In genomic region chr2:37647941-37648315, GRCh38 we compare ENCODE assay signal across 10 cellular contexts. TPM values are rescaled to one million over a fixed set of nuclear protein-coding genes. Genes with fewer than 3 reads are reported as not detected.
A peak's percentile ranks its signal among the peaks of the same experiment; 100 is the strongest.
DNase-seq lines count a peak whose midpoint lies in the region; ATAC-seq and TF ChIP-seq lines count a peak whose summit lies in the region.
"Had no signal": no experiment of that assay in that cellular context is flagged by ENCODE, and none has a peak within 500 bp of the region (broad histone marks: within the 10 kb centered on the region; RNA-seq: fewer than 3 reads in every experiment).

No MANE protein-coding gene starts in this region.

- H3K14ac ChIP-seq in trophoblast cell (ENCODE audit: low read length) = no peak overlapping the region

- peaks cover 3% of the 10 kb centered on the region for H3K79me1 ChIP-seq in trophoblast cell (ENCODE audit: low read length)

- peaks cover 2% of the 10 kb centered on the region for H3K9me3 Mint-ChIP-seq in CD4-positive, alpha-beta T cell

- H3K36me3 ChIP-seq in RWPE2 (ENCODE audit: low read depth) = peaks cover 83% of the 10 kb centered on the region
- H3K36me3 ChIP-seq in esophagus (ENCODE audit: control insufficient read depth in 2 of 2, insufficient read depth in 2 of 2, low read length in 1 of 2) = no peaks in the 10 kb centered on the region
- peaks cover 0 to 18% of the 10 kb centered on the region in 2 donors for H3K36me3 ChIP-seq in gastrocnemius medialis
- peaks cover 23 to 29% of the 10 kb centered on the region in 2 experiments for H3K36me3 ChIP-seq in trophoblast cell (ENCODE audit: control insufficient read depth in 1 of 2, insufficient read depth in 2 of 2, low read length in 2 of 2)

- no peak overlapping the region for H3K4ac ChIP-seq in trophoblast cell (ENCODE audit: low read depth, low read length)

- H4K12ac ChIP-seq in trophoblast cell (ENCODE audit: low read depth, low read length) = no peak overlapping the region

- H3K4me3 Mint-ChIP-seq in CD4-positive, alpha-beta T cell = peak overlapping the region; percentile 44

- H2BK5ac ChIP-seq in trophoblast cell (ENCODE audit: low read depth, low read length, poor library complexity) = no peak overlapping the region

- H3K27me3 Mint-ChIP-seq in CD4-positive, alpha-beta T cell = no peaks in the 10 kb centered on the region

- H2AK5ac ChIP-seq in trophoblast cell (ENCODE audit: low read length) = no peak overlapping the region

- no peak for DNase-seq in CD4-positive, alpha-beta T cell
- DNase-seq in RWPE2 (ENCODE audit: low spot score) = no peak
- no peak for DNase-seq in gastrocnemius medialis
- no peak for DNase-seq in trophoblast cell
- DNase-seq in HEK293T (ENCODE audit: extremely low spot score) = no peak
- DNase-seq in NCI-H526 (lab: John Stamatoyannopoulos, UW) = no peak
- no peak for DNase-seq in NK-92 (lab: John Stamatoyannopoulos, UW; ENCODE audit: unreplicated experiment)
- DNase-seq: NCI-H2029 treated with DMSO at 0.1 percent for 48 hours, PC-9 had no signal

- CTCF ChIA-PET in CD4-positive, alpha-beta T cell (lab: Charles Lee) = interaction anchor here (0.6 to 2.5 kb wide), 14 partner anchors 11 to 233 kb away, joined by 3 to 10 read pairs (median 4); no protein-coding TSS in a partner anchor
- CTCF ChIA-PET in HEK293T (lab: Yijun Ruan, JAX) = no interaction called here

- POLR2A ChIA-PET in CD4-positive, alpha-beta T cell (lab: Charles Lee) = interaction anchor here (0.7 to 4.5 kb wide), 10 partner anchors 11 to 233 kb away, joined by 3 to 43 read pairs (median 6); partner anchors contain the start of gene CDC42EP3
- POLR2A ChIA-PET in HEK293T (lab: Yijun Ruan, JAX) = no interaction called here

- no peak overlapping the region for H2AFZ ChIP-seq in trophoblast cell (ENCODE audit: insufficient read depth, low read length, poor library complexity)
- H2AFZ ChIP-seq: PC-9 had no signal

- no peak for TF ChIP-seq POLR2A in gastrocnemius medialis (IDR thresholded peaks at IDR 0.05)

- H3K27ac Mint-ChIP-seq in CD4-positive, alpha-beta T cell = peak overlapping the region; percentile 79

- in situ Hi-C loops in gastrocnemius medialis (cut with MboI; ENCODE audit: low sequenced_read_pairs in 4 of 4) = no loop called here

- intact Hi-C loops in CD4-positive, alpha-beta T cell (cut with DNase I, micrococcal nuclease) = no loop called here
- intact Hi-C loops in gastrocnemius medialis (cut with DNase I; ENCODE audit: low total_unique reads) = no loop called here

- H4K91ac ChIP-seq in trophoblast cell (ENCODE audit: low read depth, low read length) = no peak overlapping the region

- peaks cover 30% of the 10 kb centered on the region for H3K4me1 ChIP-seq in RWPE2 (ENCODE audit: insufficient read depth, poor library complexity, severe bottlenecking)
- peaks cover 3 to 7% of the 10 kb centered on the region in 2 donors for H3K4me1 ChIP-seq in esophagus (ENCODE audit: control insufficient read depth in 2 of 2, insufficient read depth in 2 of 2, low read length in 1 of 2)
- peaks cover 75 to 78% of the 10 kb centered on the region in 2 donors for H3K4me1 ChIP-seq in gastrocnemius medialis
- peaks cover 4 to 6% of the 10 kb centered on the region in 2 experiments for H3K4me1 ChIP-seq in trophoblast cell (ENCODE audit: control insufficient read depth in 1 of 2, insufficient read depth in 2 of 2, low read length in 2 of 2)

- no peak for ATAC-seq in CD4-positive, alpha-beta T cell (ENCODE audit: poor library complexity)
- ATAC-seq in RWPE2 (ENCODE audit: low read depth) (no peak), gastrocnemius medialis (no peak)

- H2BK120ac ChIP-seq in trophoblast cell (ENCODE audit: insufficient read depth, low read length, poor library complexity) = no peak overlapping the region

- no peak overlapping the region for H3K4me2 ChIP-seq in trophoblast cell (ENCODE audit: low read length)
- H3K4me2 ChIP-seq: PC-9 had no signal

- H3K9me3 ChIP-seq in CD4-positive, alpha-beta T cell (ENCODE audit: control insufficient read depth, low read length) = no peaks in the 10 kb centered on the region
- no peaks in the 10 kb centered on the region for H3K9me3 ChIP-seq in RWPE2 (ENCODE audit: severe bottlenecking)
- no peaks in the 10 kb centered on the region for H3K9me3 ChIP-seq in esophagus (ENCODE audit: control insufficient read depth in 2 of 2, insufficient read depth in 1 of 2, low read depth in 1 of 2, low read length in 1 of 2)
- no peaks in the 10 kb centered on the region for H3K9me3 ChIP-seq in gastrocnemius medialis
- peaks cover 2% of the 10 kb centered on the region for H3K9me3 ChIP-seq in trophoblast cell (ENCODE audit: insufficient read depth, low read depth, low read length)

- 77 to 85% methylated on average over 2 of the region's 2 CpGs for WGBS in esophagus, 2 donors
- WGBS in trophoblast cell (ENCODE audit: extremely low coverage, insufficient coverage, insufficient read length) = no CpG with 5 or more reads among the region's 2 CpGs

- H3K4me1 Mint-ChIP-seq in CD4-positive, alpha-beta T cell (ENCODE audit: low read depth) = peaks cover 91% of the 10 kb centered on the region

- peak overlapping the region; percentile 24 for H3K27ac ChIP-seq in CD4-positive, alpha-beta T cell (ENCODE audit: low read depth, low read length)
- H3K27ac ChIP-seq in RWPE2 (ENCODE audit: poor library complexity, severe bottlenecking) (peak overlapping the region; percentile 66), esophagus (ENCODE audit: low read depth in 2 of 2, low read length in 1 of 2) (peak overlapping the region; percentile 43 to 56), gastrocnemius medialis (peak overlapping the region; percentile 85 to 88 (median 87)), trophoblast cell (ENCODE audit: low read depth, low read length) (no peak overlapping the region)
- H3K27ac ChIP-seq: PC-9 had no signal

- H3K79me2 ChIP-seq in trophoblast cell (ENCODE audit: control insufficient read depth, insufficient read depth, low read length, poor library complexity) = peaks cover 10% of the 10 kb centered on the region

- H3K27me3 ChIP-seq in CD4-positive, alpha-beta T cell (ENCODE audit: control insufficient read depth, insufficient read depth, low read length) = no peaks in the 10 kb centered on the region
- no peaks in the 10 kb centered on the region for H3K27me3 ChIP-seq in RWPE2 (ENCODE audit: insufficient read depth, poor library complexity, severe bottlenecking)
- H3K27me3 ChIP-seq in esophagus (ENCODE audit: control insufficient read depth in 1 of 2, insufficient read depth in 2 of 2, low read length in 2 of 2) = no peaks in the 10 kb centered on the region
- no peaks in the 10 kb centered on the region for H3K27me3 ChIP-seq in gastrocnemius medialis
- no peaks in the 10 kb centered on the region for H3K27me3 ChIP-seq in trophoblast cell (ENCODE audit: insufficient read depth, low read length)

- H3K18ac ChIP-seq in trophoblast cell (ENCODE audit: low read length) = no peak overlapping the region

- H3K36me3 Mint-ChIP-seq in CD4-positive, alpha-beta T cell (ENCODE audit: low read depth) = peaks cover 72% of the 10 kb centered on the region

- no peak for TF ChIP-seq CTCF in CD4-positive, alpha-beta T cell (IDR thresholded peaks at IDR 0.05)
- TF ChIP-seq CTCF in RWPE2 (IDR thresholded peaks at IDR 0.05; ENCODE audit: poor library complexity, severe bottlenecking) (no peak), gastrocnemius medialis (IDR thresholded peaks at IDR 0.05 in 4 of 5, conservative IDR thresholded peaks at IDR 0.05 in 1 of 5) (no peak)

- H3K9ac ChIP-seq in trophoblast cell (ENCODE audit: low read length) = no peak overlapping the region

- H4K8ac ChIP-seq in trophoblast cell (ENCODE audit: low read depth, low read length) = no peak overlapping the region

- no peak overlapping the region for H3K4me3 ChIP-seq in RWPE2 (ENCODE audit: severe bottlenecking)
- no peak overlapping the region for H3K4me3 ChIP-seq in esophagus (ENCODE audit: low read depth in 1 of 2, low read length in 2 of 2)
- H3K4me3 ChIP-seq in gastrocnemius medialis = peak overlapping the region in 1 of 4 donors; percentile 20
- no peak overlapping the region for H3K4me3 ChIP-seq in trophoblast cell (ENCODE audit: low read depth, low read length)
- H3K4me3 ChIP-seq: PC-9 had no signal

- H3K23ac ChIP-seq in trophoblast cell (ENCODE audit: low read length) = no peak overlapping the region

- no peak overlapping the region for H2BK12ac ChIP-seq in trophoblast cell (ENCODE audit: low read length)

TF ChIP-seq in HEK293T, 16 proteins besides CTCF, POLR2A, EP300 and RAD21:
- no peak for TF ChIP-seq NFRKB (IDR thresholded peaks at IDR 0.05)
- TF ChIP-seq PKNOX1 (IDR thresholded peaks at IDR 0.05) = no peak
- no peak for TF ChIP-seq CTBP1 (IDR thresholded peaks at IDR 0.05; ENCODE audit: borderline replicate concordance)
- TF ChIP-seq FOXA1 (IDR thresholded peaks at IDR 0.05) = no peak
TF ChIP-seq in HEK293T: peak in this region for 0.

RNA-seq across cellular contexts. Expression of gene CDC42EP3, which starts 23.5 kb away (rescaled TPM):
- 10 to 100 TPM; 20.6 to 24.1 TPM for total RNA-seq in CD4-positive, alpha-beta T cell
- 1 to 10 TPM; 2.0 to 6.0 TPM for polyA plus RNA-seq in esophagus
- 10 to 100 TPM; 20.0 to 90.6 (median 57.2) TPM for total RNA-seq in gastrocnemius medialis
- polyA plus RNA-seq in trophoblast cell (2013) = 60.8 TPM in 2 replicates
